ENCODE assay signal across 20 cellular contexts in genomic region chr4:1593458-1593857, GRCh38.
A peak's percentile ranks its signal among the peaks of the same experiment; 100 is the strongest.
DNase-seq lines count a peak whose midpoint lies in the region; ATAC-seq, FAIRE-seq and TF ChIP-seq lines count a peak whose summit lies in the region.
"Had no signal": no experiment of that assay in that cellular context is flagged by ENCODE, and none has a peak within 500 bp of the region (broad histone marks: within the 10 kb centered on the region; RNA-seq: fewer than 3 reads in every experiment).

No MANE protein-coding gene starts in this region.

- TF ChIP-seq RAD21 in K562 (CRISPR knock-in tag; conservative IDR thresholded peaks at IDR 0.05 in 1 of 2, IDR thresholded peaks at IDR 0.05 in 1 of 2) = no peak

- H3K9me1 ChIP-seq in K562 (ENCODE audit: control insufficient read depth, insufficient read depth, low read length) = no peaks in the 10 kb centered on the region

- H3K36me3 ChIP-seq in heart right ventricle = no peaks in the 10 kb centered on the region
- no peaks in the 10 kb centered on the region for H3K36me3 ChIP-seq in K562 (ENCODE audit: control insufficient read depth, insufficient read depth, low read length)

- no peak overlapping the region for H3K27ac ChIP-seq in heart right ventricle
- peak overlapping the region; percentile 32; the same call in 1 of the 3 replicates for H3K27ac ChIP-seq in K562 (ENCODE audit: extremely low read depth, low read depth, low read length)
- H3K27ac ChIP-seq: HL-60 had no signal

- H3K36me3 Mint-ChIP-seq in nephron progenitor cell (ENCODE audit: low read depth) = peaks cover 5% of the 10 kb centered on the region

- no peaks in the 10 kb centered on the region for H3K79me2 ChIP-seq in K562 (ENCODE audit: control insufficient read depth, insufficient read depth, low read length)

- H3K4me1 ChIP-seq in heart right ventricle (no peaks in the 10 kb centered on the region), K562 (replicated peaks in 1 of 2; ENCODE audit: control insufficient read depth in 2 of 2, insufficient read depth in 2 of 2, low read length in 2 of 2) (peaks cover 11 to 56% of the 10 kb centered on the region in 2 experiments)

- 30 to 33% methylated on average over 19 of the region's 19 CpGs for WGBS in heart right ventricle, 2 donors
- WGBS in K562 (ENCODE audit: insufficient coverage, low coverage, missing lambda C conversion rate) = under 1% methylated on average over 19 of the region's 19 CpGs

- peaks cover 13% of the 10 kb centered on the region for H3K27me3 Mint-ChIP-seq in nephron progenitor cell (ENCODE audit: low read depth, poor library complexity)
- H3K27me3 Mint-ChIP-seq: CD4-positive, alpha-beta T cell had no signal

- peaks cover 0 to 41% (median 23%) of the 10 kb centered on the region in 11 donors for H3K9me3 ChIP-seq in heart right ventricle
- peaks cover 14% of the 10 kb centered on the region for H3K9me3 ChIP-seq in K562 (replicated peaks; ENCODE audit: control insufficient read depth, insufficient read depth, low read depth, low read length)

- ATAC-seq in left cardiac atrium (no peak), heart right ventricle (no peak), K562 (peak; percentile 81), GM18502 (IDR thresholded peaks at IDR 0.05; ENCODE audit: poor library complexity, unreplicated experiment) (no peak)

- no peak for TF ChIP-seq POLR2A in K562 (conservative IDR thresholded peaks at IDR 0.05)

- peaks cover 23% of the 10 kb centered on the region for H3K4me1 Mint-ChIP-seq in nephron progenitor cell

- H3K4me3 ChIP-seq in heart right ventricle (no peak overlapping the region), K562 (peak overlapping the region; percentile 27)

- FAIRE-seq in K562 (lab: Jason Lieb, UNC) = peak; percentile 73
- FAIRE-seq: G401.6, RCC 7860 had no signal

- peak overlapping the region; percentile 83 for H2AFZ ChIP-seq in K562 (ENCODE audit: low read depth, low read length)

- H3K27me3 ChIP-seq in heart right ventricle (peaks cover 0 to 58% (median 45%) of the 10 kb centered on the region in 7 donors), K562 (ENCODE audit: control insufficient read depth in 2 of 2, insufficient read depth in 2 of 2, low read length in 2 of 2) (peaks cover 6 to 14% of the 10 kb centered on the region in 2 experiments; a peak in 3 of 5 replicates)

- TF ChIP-seq CTCF in heart right ventricle (IDR thresholded peaks at IDR 0.05) (no peak), K562 (IDR thresholded peaks at IDR 0.05 in 2 of 3, conservative IDR thresholded peaks at IDR 0.05 in 1 of 3; ENCODE audit: insufficient read depth in 2 of 3, low read depth in 1 of 3, low read length in 3 of 3) (no peak), nephron progenitor cell (IDR thresholded peaks at IDR 0.05) (no peak)

- CTCF ChIA-PET in K562 (lab: Yijun Ruan, JAX; ENCODE audit: low intra/inter-chr PET ratio) = no interaction called here

- H3K4me3 Mint-ChIP-seq in nephron progenitor cell = peak overlapping the region; percentile 3
- H3K4me3 Mint-ChIP-seq: CD4-positive, alpha-beta T cell; HFFc6 had no signal

- H3K4me2 ChIP-seq in K562 (ENCODE audit: insufficient read depth, low read length) = peak overlapping the region; percentile 70

- POLR2A ChIA-PET in K562 (lab: Yijun Ruan, JAX) = interaction anchor here (4.0 kb wide), 1 partner anchor 11 kb away, joined by 15 read pairs; no protein-coding TSS in a partner anchor

- TF ChIP-seq EP300 in K562 (IDR thresholded peaks at IDR 0.05; ENCODE audit: low read length) = 0 out of 2 replicates have a peak, but pooled peaks have one; percentile 9

- peaks cover 35% of the 10 kb centered on the region for H3K9me3 Mint-ChIP-seq in nephron progenitor cell

- intact Hi-C loops in left cardiac atrium (cut with DNase I) (no loop called here), heart right ventricle (cut with DNase I) (no loop called here), K562 (cut with micrococcal nuclease) (no loop called here)

- DNase-seq in left cardiac atrium (peak; percentile 13), heart right ventricle (no peak), K562 (ENCODE audit: extremely low read depth in 1 of 4, low spot score in 3 of 4) (peak in 3 of 4 experiments; percentile 31 to 60 (median 59)), nephron progenitor cell (no peak), midbrain (lab: John Stamatoyannopoulos, UW) (no peak), HK-2 (ENCODE audit: unreplicated experiment) (no peak)
- no peak for DNase-seq in effector CD4-positive, alpha-beta T cell
- DNase-seq: Calu3; CD4-positive, alpha-beta T cell; DMS79; HFFc6; KBM-7; NCI-H1048; NCI-H1694; NCI-H510A; SIG-M5 had no signal

- H4K20me1 ChIP-seq in K562 (replicated peaks; ENCODE audit: control insufficient read depth, insufficient read depth, low read length) = no peaks in the 10 kb centered on the region

- H3K27ac Mint-ChIP-seq in nephron progenitor cell = peak overlapping the region; percentile 77
- H3K27ac Mint-ChIP-seq: CD4-positive, alpha-beta T cell; HFFc6 had no signal

- in situ Hi-C loops in K562 (cut with MboI) = no loop called here

- H3K9ac ChIP-seq in K562 (ENCODE audit: insufficient read depth in 1 of 2, low read depth in 2 of 2, low read length in 2 of 2) = peak overlapping the region; percentile 31 to 83

- BruUV-seq in K562 (replicated peaks; lab: Mats Ljungman, UMichigan) = no TSS peak

TF ChIP-seq in K562, 482 proteins besides CTCF, POLR2A, EP300 and RAD21 (continues in another document):
- TF ChIP-seq ZNF507 (tag; conservative IDR thresholded peaks at IDR 0.05) (no peak), ZKSCAN3 (CRISPR knock-in tag; IDR thresholded peaks at IDR 0.05) (no peak), ZNF398 (CRISPR knock-in tag; IDR thresholded peaks at IDR 0.05) (no peak), NFATC3 (IDR thresholded peaks at IDR 0.05) (no peak), HEY1 (CRISPR knock-in tag; IDR thresholded peaks at IDR 0.05; ENCODE audit: borderline replicate concordance) (no peak), RERE (CRISPR knock-in tag; IDR thresholded peaks at IDR 0.05; ENCODE audit: borderline replicate concordance) (no peak), RCOR1 (IDR thresholded peaks at IDR 0.05; ENCODE audit: borderline replicate concordance in 1 of 2, low read depth in 2 of 2, low read length in 2 of 2) (peak in 1 of 2 experiments; percentile 71; a peak in 1 of 4 replicates), HDAC3 (IDR thresholded peaks at IDR 0.05; ENCODE audit: borderline replicate concordance, partially characterized antibody) (no peak), TAL1 (IDR thresholded peaks at IDR 0.05) (peak; percentile 18; the same call in 1 of the 2 replicates)

Comparison
In these comparisons a context has a peak if more than half of its experiments do, and no peak if none do; other contexts are left out.
1. DNase-seq: peak in left cardiac atrium (single experiment) and K562 (3 of 4); none in heart right ventricle (0 of 2), nephron progenitor cell (single experiment), midbrain (single experiment), effector CD4-positive, alpha-beta T cell (single experiment) and HK-2 (single experiment).